In genomic region chr1:28950006-28950405, GRCh38 we compare ENCODE assay signal across 1 cellular context.
TF ChIP-seq lines count a peak whose summit lies in the region.

No MANE protein-coding gene starts in this region.

TF ChIP-seq in IMR-90, 13 proteins besides CTCF, POLR2A, EP300 and RAD21:
- TF ChIP-seq CEBPB (IDR thresholded peaks at IDR 0.05; ENCODE audit: low read depth, low read length) (no peak), MAFK (IDR thresholded peaks at IDR 0.05; ENCODE audit: low read depth, low read length) (peak; percentile 66), NFE2L2 (IDR thresholded peaks at IDR 0.05; ENCODE audit: low read depth, low read length) (peak; percentile 90), SMC3 (IDR thresholded peaks at IDR 0.05; ENCODE audit: low read depth, low read length) (no peak)
